In the genomic region with DNA sequence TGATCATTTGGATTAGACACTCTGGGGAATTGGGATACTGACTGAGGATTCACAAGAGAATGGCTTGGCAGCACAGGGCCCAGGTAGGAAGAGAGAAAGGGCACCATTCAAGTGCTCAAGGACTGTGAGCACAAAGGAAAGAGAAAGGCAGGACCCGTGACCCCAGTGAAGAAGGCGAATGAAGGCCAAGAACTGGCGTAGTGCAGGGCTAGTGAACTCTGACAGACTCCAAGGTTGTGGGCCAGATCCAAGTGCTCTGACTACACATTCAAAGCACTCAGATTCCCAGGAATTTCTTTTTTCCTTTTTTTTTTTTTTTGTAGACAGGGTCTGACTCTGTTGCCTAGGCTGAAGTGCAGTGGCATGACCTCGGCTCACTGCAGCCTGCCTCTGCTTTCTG, we compare ENCODE assay signal across 26 cellular contexts.
"Had no signal": no experiment of that assay in that cellular context is flagged by ENCODE, and none has a peak within 500 bp of the region (broad histone marks: within the 10 kb centered on the region; RNA-seq: fewer than 3 reads in every experiment).

No MANE protein-coding gene starts in this region.

- H3K4me1 ChIP-seq: breast epithelium had no signal

- H3K27ac ChIP-seq: ascending aorta, breast epithelium, cardiac muscle cell, WERI-Rb-1 had no signal

- H3K4me3 Mint-ChIP-seq: activated B cell treated with CpG ODN at 0.5 μM for 24 hours; activated CD8-positive, alpha-beta T cell treated with anti-CD3 and anti-CD28 coated beads for 36 hours; activated naive CD4-positive, alpha-beta T cell treated with anti-CD3 and anti-CD28 coated beads for 36 hours; activated naive CD4-positive, alpha-beta T cell treated with anti-CD3 and anti-CD28 coated beads, Interleukin-2, amount 50 U/mL, for 24 hours; activated naive CD8-positive, alpha-beta T cell treated with anti-CD3 and anti-CD28 coated beads for 36 hours; activated naive CD8-positive, alpha-beta T cell treated with anti-CD3 and anti-CD28 coated beads, Interleukin-2, amount 50 U/mL, for 24 hours; activated T-cell treated with anti-CD3 and anti-CD28 coated beads, Interleukin-2, amount 50 U/mL, for 4 hours; T-cell; T-helper 1 cell treated with Interleukin-12 subunit alpha and Interleukin-12 subunit beta and Interleukin-4 antibody, amounts not matched to agents 30 μg/mL and 1 μg/mL, for 36 hours; T-helper 2 cell treated with Interferon-gamma antibody and Interleukin-4, amounts not matched to agents 5 μg/mL and 100 μg/mL, for 36 hours had no signal

- ATAC-seq: activated CD4-positive, CD25-positive, alpha-beta regulatory T cell treated with anti-CD3 and anti-CD28 coated beads, Interleukin-2, amount 50 U/mL, for 24 hours; activated CD8-positive, alpha-beta T cell treated with anti-CD3 and anti-CD28 coated beads for 36 hours; activated naive CD8-positive, alpha-beta T cell treated with anti-CD3 and anti-CD28 coated beads, Interleukin-2, amount 50 U/mL, for 24 hours; activated T-cell treated with anti-CD3 and anti-CD28 coated beads, Interleukin-2, amount 50 U/mL, for 4 hours; esophagus mucosa; T-cell had no signal

- H3K9me3 Mint-ChIP-seq: activated B cell treated with CpG ODN at 0.5 μM for 24 hours; activated CD8-positive, alpha-beta T cell treated with anti-CD3 and anti-CD28 coated beads for 36 hours; activated naive CD4-positive, alpha-beta T cell treated with anti-CD3 and anti-CD28 coated beads for 36 hours; activated naive CD4-positive, alpha-beta T cell treated with anti-CD3 and anti-CD28 coated beads, Interleukin-2, amount 50 U/mL, for 24 hours; activated naive CD8-positive, alpha-beta T cell treated with anti-CD3 and anti-CD28 coated beads for 36 hours; activated naive CD8-positive, alpha-beta T cell treated with anti-CD3 and anti-CD28 coated beads, Interleukin-2, amount 50 U/mL, for 24 hours; activated T-cell treated with anti-CD3 and anti-CD28 coated beads, Interleukin-2, amount 50 U/mL, for 4 hours; T-helper 2 cell treated with Interferon-gamma antibody and Interleukin-4, amounts not matched to agents 5 μg/mL and 100 μg/mL, for 36 hours had no signal

- H3K27ac Mint-ChIP-seq: activated B cell treated with CpG ODN at 0.5 μM for 24 hours; activated CD8-positive, alpha-beta T cell treated with anti-CD3 and anti-CD28 coated beads for 36 hours; activated naive CD4-positive, alpha-beta T cell treated with anti-CD3 and anti-CD28 coated beads for 36 hours; activated naive CD4-positive, alpha-beta T cell treated with anti-CD3 and anti-CD28 coated beads, Interleukin-2, amount 50 U/mL, for 24 hours; activated naive CD8-positive, alpha-beta T cell treated with anti-CD3 and anti-CD28 coated beads for 36 hours; activated naive CD8-positive, alpha-beta T cell treated with anti-CD3 and anti-CD28 coated beads, Interleukin-2, amount 50 U/mL, for 24 hours; activated T-helper 2 cell treated with anti-CD3 and anti-CD28 coated beads, Interferon-gamma antibody, Interleukin-2, Interleukin-4, amounts not matched to agents 10 μg/mL and 5 μg/mL and 100 μg/mL, durations not matched to agents 14 hours and 24 hours and 36 hours; T-helper 1 cell treated with Interleukin-12 subunit alpha and Interleukin-12 subunit beta and Interleukin-4 antibody, amounts not matched to agents 30 μg/mL and 1 μg/mL, for 36 hours; T-helper 2 cell treated with Interferon-gamma antibody and Interleukin-4, amounts not matched to agents 5 μg/mL and 100 μg/mL, for 36 hours had no signal

- DNase-seq: activated B cell treated with CpG ODN at 0.5 μM for 24 hours; activated CD4-positive, alpha-beta T cell treated with anti-CD3 and anti-CD28 coated beads for 48 hours; activated CD4-positive, alpha-beta T cell treated with anti-CD3 and anti-CD28 coated beads, Interleukin-2, amount 50 U/mL, for 1 hour; activated CD4-positive, alpha-beta T cell treated with anti-CD3 and anti-CD28 coated beads, Interleukin-2, amount 50 U/mL, for 48 hours; activated CD8-positive, alpha-beta memory T cell treated with anti-CD3 and anti-CD28 coated beads for 24 hours; activated CD8-positive, alpha-beta T cell treated with anti-CD3 and anti-CD28 coated beads for 36 hours; activated naive CD4-positive, alpha-beta T cell treated with anti-CD3 and anti-CD28 coated beads for 36 hours; activated naive CD8-positive, alpha-beta T cell treated with anti-CD3 and anti-CD28 coated beads for 36 hours; activated naive CD8-positive, alpha-beta T cell treated with anti-CD3 and anti-CD28 coated beads, Interleukin-2, amount 50 U/mL, for 24 hours; activated T-cell treated with anti-CD3 and anti-CD28 coated beads, Interleukin-2, amount 50 U/mL, for 4 hours; cortex of kidney; effector CD8-positive, alpha-beta T cell; foreskin fibroblast; SW 1271; T-cell; T1000; WERI-Rb-1 had no signal

- H3K27me3 Mint-ChIP-seq: activated B cell treated with CpG ODN at 0.5 μM for 24 hours; activated CD8-positive, alpha-beta T cell treated with anti-CD3 and anti-CD28 coated beads for 36 hours; activated naive CD4-positive, alpha-beta T cell treated with anti-CD3 and anti-CD28 coated beads, Interleukin-2, amount 50 U/mL, for 24 hours; activated naive CD8-positive, alpha-beta T cell treated with anti-CD3 and anti-CD28 coated beads for 36 hours; activated naive CD8-positive, alpha-beta T cell treated with anti-CD3 and anti-CD28 coated beads, Interleukin-2, amount 50 U/mL, for 24 hours; T-cell had no signal

- H3K27me3 ChIP-seq: ascending aorta, breast epithelium, cardiac muscle cell had no signal

- H3K4me3 ChIP-seq: ascending aorta, breast epithelium, cardiac muscle cell had no signal

- H3K36me3 ChIP-seq: breast epithelium had no signal

- H3K9me3 ChIP-seq: ascending aorta, breast epithelium had no signal
